22 cellular contexts compared by ENCODE assay signal in the genomic region with DNA sequence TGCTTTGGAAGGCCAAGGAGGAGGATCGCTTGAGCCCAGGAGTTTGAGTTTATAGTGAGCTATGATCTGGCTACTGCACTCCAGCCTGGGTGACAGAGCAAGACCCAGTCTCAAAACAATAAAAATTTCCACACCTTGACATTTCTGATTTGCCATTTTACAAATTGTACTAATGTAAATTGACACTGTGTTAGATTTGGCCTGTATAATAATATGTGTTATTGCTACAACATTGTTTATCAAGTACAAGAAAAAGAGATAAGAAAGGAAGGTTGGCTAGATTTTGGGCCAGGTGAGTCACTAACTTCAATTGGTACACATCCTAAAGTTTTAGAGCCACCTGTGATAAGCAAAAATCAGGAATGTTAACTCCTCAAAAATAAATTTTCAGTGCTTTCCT. TPM values are rescaled to one million over a fixed set of nuclear protein-coding genes. Genes with fewer than 3 reads are reported as not detected.
DNase-seq lines count a peak whose midpoint lies in the region; ATAC-seq and TF ChIP-seq lines count a peak whose summit lies in the region.
"Had no signal": no experiment of that assay in that cellular context is flagged by ENCODE, and none has a peak within 500 bp of the region (broad histone marks: within the 10 kb centered on the region; RNA-seq: fewer than 3 reads in every experiment).

No MANE protein-coding gene starts in this region.

- H4K8ac ChIP-seq in H9 (replicated peaks; ENCODE audit: insufficient read length, low read depth, low read length): no peak overlapping the region

- H3K4me2 ChIP-seq in H9 (ENCODE audit: insufficient read depth, insufficient read length, low read length): no peak overlapping the region
- H3K4me2 ChIP-seq: BLaER1 had no signal

- no peak overlapping the region for H3K9ac ChIP-seq in H9 (ENCODE audit: extremely low read depth, insufficient read length, low read length)
- H3K9ac ChIP-seq: BLaER1, GM23248 had no signal

- CTCF ChIA-PET in WTC11 (lab: Charles Lee): no interaction called here
- CTCF ChIA-PET in activated naive CD4-positive, alpha-beta T cell treated with anti-CD3 and anti-CD28 coated beads, Interleukin-2, amount 10 ng/mL, durations not matched to agents 7 days and 5 days (lab: Charles Lee): no interaction called here

- H3K4me3 Mint-ChIP-seq in H9 (peak overlapping the region in 1 of 2 experiments; percentile 24; a peak in 1 of 5 replicates), WTC11 (peak overlapping the region; percentile 5; the same call in 1 of the 2 replicates), mesothelial cell of epicardium (no peak overlapping the region), progenitor cell of endocrine pancreas (ENCODE audit: low read depth) (no peak overlapping the region)
- no peak overlapping the region for H3K4me3 Mint-ChIP-seq in activated naive CD4-positive, alpha-beta T cell treated with anti-CD3 and anti-CD28 coated beads, Interleukin-2, amount 10 ng/mL, durations not matched to agents 7 days and 5 days
- H3K4me3 Mint-ChIP-seq: CD4-positive, alpha-beta T cell; HFFc6 had no signal

- no peak overlapping the region for H2BK15ac ChIP-seq in H9 (ENCODE audit: low read depth, low read length)

- H3K14ac ChIP-seq in H9 (ENCODE audit: insufficient read depth, low read length): no peak overlapping the region

- H3K23me2 ChIP-seq in H9 (ENCODE audit: insufficient read length, low read depth, low read length, poor library complexity, severe bottlenecking): no peaks in the 10 kb centered on the region

- no peaks in the 10 kb centered on the region for H3K27me3 ChIP-seq in H9 (ENCODE audit: insufficient read depth, low read length)
- H3K27me3 ChIP-seq: BLaER1, SJSA1 had no signal

- H3K27ac Mint-ChIP-seq in H9 (peak overlapping the region; percentile 58 to 86 (median 74); a peak in 4 of 7 replicates), WTC11 (peak overlapping the region; percentile 96), mesothelial cell of epicardium (peak overlapping the region; percentile 49), progenitor cell of endocrine pancreas (peak overlapping the region; percentile 19)
- H3K27ac Mint-ChIP-seq in activated naive CD4-positive, alpha-beta T cell treated with anti-CD3 and anti-CD28 coated beads, Interleukin-2, amount 10 ng/mL, durations not matched to agents 7 days and 5 days: no peak overlapping the region
- H3K27ac Mint-ChIP-seq: CD4-positive, alpha-beta T cell; HFFc6 had no signal

- no peak overlapping the region for H3K23ac ChIP-seq in H9 (ENCODE audit: insufficient read length, low read depth, low read length)

- no peak overlapping the region for H2BK12ac ChIP-seq in H9 (ENCODE audit: insufficient read length, low read depth, low read length)

- no peak overlapping the region for H2AK5ac ChIP-seq in H9 (ENCODE audit: insufficient read length, low read length)

- WGBS in H9 (ENCODE audit: extremely low coverage, insufficient read length, low lambda C conversion rate): no CpG with 5 or more reads among the region's 1 CpG

- no peak overlapping the region for H4K91ac ChIP-seq in H9 (ENCODE audit: insufficient read length, low read depth, low read length)

- no peak overlapping the region for H2BK120ac ChIP-seq in H9 (ENCODE audit: low read depth, low read length, poor library complexity, severe bottlenecking)

- no peak for TF ChIP-seq CTCF in H9 (conservative IDR thresholded peaks at IDR 0.05)
- TF ChIP-seq CTCF in WTC11 (IDR thresholded peaks at IDR 0.05): no peak
- TF ChIP-seq CTCF in mesothelial cell of epicardium (IDR thresholded peaks at IDR 0.05; ENCODE audit: unreplicated experiment): no peak
- no peak for TF ChIP-seq CTCF in progenitor cell of endocrine pancreas (IDR thresholded peaks at IDR 0.05; ENCODE audit: unreplicated experiment)

- no peak overlapping the region for H2BK20ac ChIP-seq in H9 (ENCODE audit: low read depth, low read length, poor library complexity, severe bottlenecking)

- no peak overlapping the region for H2AFZ ChIP-seq in H9 (ENCODE audit: low read length)
- H2AFZ ChIP-seq: GM23248 had no signal

- H3K27ac ChIP-seq in H9 (ENCODE audit: insufficient read length, low read depth, low read length): no peak overlapping the region
- H3K27ac ChIP-seq in caudate nucleus (ENCODE audit: low read depth, low read length): no peak overlapping the region
- H3K27ac ChIP-seq: BLaER1, GM23248, SJSA1 had no signal

- H3K56ac ChIP-seq in H9 (ENCODE audit: insufficient read length, low read depth, low read length): no peak overlapping the region

- H3K4ac ChIP-seq in H9 (ENCODE audit: low read depth, low read length): no peak overlapping the region

- H2BK5ac ChIP-seq in H9 (ENCODE audit: insufficient read length, low read length): no peak overlapping the region

- peaks cover 14% of the 10 kb centered on the region; the same call in 1 of the 2 replicates for H3K79me2 ChIP-seq in H9 (ENCODE audit: insufficient read depth, low read length)

- H3T11ph ChIP-seq in H9 (ENCODE audit: low read length): no peak overlapping the region

- peaks cover 40 to 44% of the 10 kb centered on the region in 2 experiments for H3K4me1 Mint-ChIP-seq in H9
- peaks cover 64% of the 10 kb centered on the region for H3K4me1 Mint-ChIP-seq in WTC11
- peaks cover 48% of the 10 kb centered on the region for H3K4me1 Mint-ChIP-seq in mesothelial cell of epicardium
- peaks cover 39% of the 10 kb centered on the region for H3K4me1 Mint-ChIP-seq in progenitor cell of endocrine pancreas (ENCODE audit: low read depth)
- H3K4me1 Mint-ChIP-seq in activated naive CD4-positive, alpha-beta T cell treated with anti-CD3 and anti-CD28 coated beads, Interleukin-2, amount 10 ng/mL, durations not matched to agents 7 days and 5 days: peaks cover 3% of the 10 kb centered on the region

- ATAC-seq in WTC11 (peak; percentile 38), HG03045 (IDR thresholded peaks at IDR 0.05; ENCODE audit: unreplicated experiment) (no peak)

- H3K36me3 Mint-ChIP-seq in H9 (ENCODE audit: insufficient read depth in 1 of 3, low read depth in 3 of 3): peaks cover 8 to 12% (median 9%) of the 10 kb centered on the region in 3 experiments
- peaks cover 11% of the 10 kb centered on the region for H3K36me3 Mint-ChIP-seq in WTC11
- H3K36me3 Mint-ChIP-seq in mesothelial cell of epicardium: peaks cover 10% of the 10 kb centered on the region
- peaks cover 13% of the 10 kb centered on the region for H3K36me3 Mint-ChIP-seq in progenitor cell of endocrine pancreas (ENCODE audit: insufficient read depth)
- H3K36me3 Mint-ChIP-seq in activated naive CD4-positive, alpha-beta T cell treated with anti-CD3 and anti-CD28 coated beads, Interleukin-2, amount 10 ng/mL, durations not matched to agents 7 days and 5 days: no peaks in the 10 kb centered on the region

- H4K5ac ChIP-seq in H9 (ENCODE audit: insufficient read length, low read depth, low read length): no peak overlapping the region

- no peaks in the 10 kb centered on the region; the same call in 1 of the 2 replicates for H3K4me1 ChIP-seq in H9 (ENCODE audit: insufficient read depth, low read length)
- H3K4me1 ChIP-seq: SJSA1 had no signal

- H3K27me3 Mint-ChIP-seq in H9 (ENCODE audit: low read depth) (no peaks in the 10 kb centered on the region), WTC11 (ENCODE audit: low read depth) (no peaks in the 10 kb centered on the region), mesothelial cell of epicardium (ENCODE audit: low read depth) (no peaks in the 10 kb centered on the region), progenitor cell of endocrine pancreas (no peaks in the 10 kb centered on the region)
- H3K27me3 Mint-ChIP-seq in activated naive CD4-positive, alpha-beta T cell treated with anti-CD3 and anti-CD28 coated beads, Interleukin-2, amount 10 ng/mL, durations not matched to agents 7 days and 5 days: no peaks in the 10 kb centered on the region
- H3K27me3 Mint-ChIP-seq: CD4-positive, alpha-beta T cell had no signal

- no peaks in the 10 kb centered on the region for H4K20me1 ChIP-seq in H9 (ENCODE audit: control insufficient read depth, insufficient read depth, insufficient read length)

- DNase-seq in H9: no peak
- no peak for DNase-seq in WTC11 (ENCODE audit: low spot score)
- no peak for DNase-seq in mesothelial cell of epicardium (ENCODE audit: low spot score in 2 of 2, unreplicated experiment in 2 of 2)
- DNase-seq in progenitor cell of endocrine pancreas (ENCODE audit: low spot score, unreplicated experiment): no peak
- DNase-seq in caudate nucleus (lab: John Stamatoyannopoulos, UW): no peak
- DNase-seq in activated naive CD4-positive, alpha-beta T cell treated with anti-CD3 and anti-CD28 coated beads, Interleukin-2, amount 10 ng/mL, durations not matched to agents 7 days and 5 days: no peak
- DNase-seq in hypothalamus (lab: John Stamatoyannopoulos, UW): no peak
- DNase-seq: CD4-positive, alpha-beta T cell; GM23248; HFFc6; NCI-H1092; NCI-H1417 treated with DMSO at 0.1 percent for 48 hours; NCI-H1694 treated with DMSO at 0.1 percent for 48 hours; NCI-H2081; NCI-H2227 treated with DMSO at 0.1 percent for 48 hours; NCI-H526 treated with DMSO at 0.1 percent for 48 hours; Right ventricle myocardium superior; RPMI8226 had no signal

- no peak overlapping the region for H3K18ac ChIP-seq in H9 (ENCODE audit: insufficient read length, low read depth, low read length)

- no peaks in the 10 kb centered on the region for H3K9me3 ChIP-seq in H9 (ENCODE audit: control insufficient read depth, low read depth, low read length)
- H3K9me3 ChIP-seq: HAP-1, SJSA1 had no signal

- peaks cover 3% of the 10 kb centered on the region for H3K79me1 ChIP-seq in H9 (ENCODE audit: insufficient read depth, low read depth, low read length, poor library complexity, severe bottlenecking)

- H3K9me3 Mint-ChIP-seq in H9 (peaks cover 7 to 8% of the 10 kb centered on the region in 2 experiments), WTC11 (peaks cover 10% of the 10 kb centered on the region), mesothelial cell of epicardium (no peaks in the 10 kb centered on the region), progenitor cell of endocrine pancreas (ENCODE audit: low read depth) (peaks cover 3% of the 10 kb centered on the region)
- H3K9me3 Mint-ChIP-seq in activated naive CD4-positive, alpha-beta T cell treated with anti-CD3 and anti-CD28 coated beads, Interleukin-2, amount 10 ng/mL, durations not matched to agents 7 days and 5 days: no peaks in the 10 kb centered on the region
- H3K9me3 Mint-ChIP-seq: CD4-positive, alpha-beta T cell had no signal

- POLR2A ChIA-PET in WTC11 (lab: Charles Lee): no interaction called here

TF ChIP-seq in WTC11, 78 proteins besides CTCF, POLR2A, EP300 and RAD21 (continues in another document):
- TF ChIP-seq HMGA2 (CRISPR knock-in tag; IDR thresholded peaks at IDR 0.05) (no peak), ETV6 (CRISPR knock-in tag; IDR thresholded peaks at IDR 0.05) (no peak)

RNA-seq across cellular contexts. Expression of a gene that starts 34.9 kb away (rescaled TPM):
- total RNA-seq in H9 (2021) (54.4 and 56.5 TPM in 2 replicates), WTC11 (2021) (40.5 to 48.3 TPM (median 47.9 TPM) in 3 replicates), mesothelial cell of epicardium (104 to 109 TPM (median 105 TPM) in 3 replicates), progenitor cell of endocrine pancreas (127 and 145 TPM in 2 replicates)
